In genomic region chr22:45550416-45550815, GRCh38 we compare ENCODE assay signal across 25 cellular contexts. TPM values are rescaled to one million over a fixed set of nuclear protein-coding genes. Genes with fewer than 3 reads are reported as not detected.
A peak's percentile ranks its signal among the peaks of the same experiment; 100 is the strongest.
DNase-seq lines count a peak whose midpoint lies in the region; ATAC-seq and TF ChIP-seq lines count a peak whose summit lies in the region.
"Had no signal": no experiment of that assay in that cellular context is flagged by ENCODE, and none has a peak within 500 bp of the region (broad histone marks: within the 10 kb centered on the region; RNA-seq: fewer than 3 reads in every experiment).

No MANE protein-coding gene starts in this region.

- peaks cover 0 to 61% (median 31%) of the 10 kb centered on the region in 12 donors for H3K4me1 ChIP-seq in heart left ventricle
- H3K4me1 ChIP-seq in heart right ventricle, result peaks cover 5 to 57% (median 35%) of the 10 kb centered on the region in 9 donors
- peaks cover 40% of the 10 kb centered on the region for H3K4me1 ChIP-seq in hepatocyte (ENCODE audit: insufficient read depth)
- H3K4me1 ChIP-seq in vagina, result peaks cover 68% of the 10 kb centered on the region
- H3K4me1 ChIP-seq: right lobe of liver had no signal

- H3K9me2 ChIP-seq in hepatocyte (replicated peaks; ENCODE audit: insufficient read depth), result no peaks in the 10 kb centered on the region

- H3K27ac ChIP-seq in heart left ventricle (peak overlapping the region in 10 of 12 donors; percentile 7 to 86 (median 72)), heart right ventricle (peak overlapping the region in 3 of 10 donors; percentile 52 to 86 (median 70)), hepatocyte (peak overlapping the region; percentile 82), skin epidermis (peak overlapping the region in 17 of 21 experiments; percentile 22 to 92 (median 77)), vagina (peak overlapping the region; percentile 93)
- H3K27ac ChIP-seq: right lobe of liver had no signal

- H3K79me2 ChIP-seq in hepatocyte, result no peaks in the 10 kb centered on the region

- H3K36me3 ChIP-seq in heart left ventricle, result peaks cover 0 to 32% (median 0%) of the 10 kb centered on the region in 9 donors
- peaks cover 0 to 22% (median 0%) of the 10 kb centered on the region in 9 donors for H3K36me3 ChIP-seq in heart right ventricle
- H3K36me3 ChIP-seq in hepatocyte (replicated peaks; ENCODE audit: insufficient read depth, low read depth), result no peaks in the 10 kb centered on the region
- H3K36me3 ChIP-seq in vagina, result peaks cover 0 to 21% of the 10 kb centered on the region in 2 donors
- H3K36me3 ChIP-seq: BE2C, gastrocnemius medialis, right lobe of liver had no signal

- TF ChIP-seq CTCF in heart left ventricle (IDR thresholded peaks at IDR 0.05), result no peak
- TF ChIP-seq CTCF in heart right ventricle (IDR thresholded peaks at IDR 0.05), result no peak
- TF ChIP-seq CTCF in hepatocyte (IDR thresholded peaks at IDR 0.05; ENCODE audit: poor library complexity), result no peak
- TF ChIP-seq CTCF in vagina (IDR thresholded peaks at IDR 0.05), result no peak

- H3K27me3 ChIP-seq in heart left ventricle (peaks cover 0 to 3% (median 0%) of the 10 kb centered on the region in 9 donors), heart right ventricle (peaks cover 0 to 4% (median 0%) of the 10 kb centered on the region in 7 donors), hepatocyte (no peaks in the 10 kb centered on the region), vagina (no peaks in the 10 kb centered on the region)
- H3K27me3 ChIP-seq: BE2C, gastrocnemius medialis, right lobe of liver had no signal

- intact Hi-C loops in heart left ventricle (cut with DNase I), result loop anchor here in 8 of 10 donors (2.0 to 5.0 kb wide), 4 partner anchors 38 to 283 kb away; partner anchors contain the start of gene FBLN1 (in 1 of the 8)
- intact Hi-C loops in heart right ventricle (cut with DNase I), result loop anchor here in 5 of 10 donors (5.0 kb wide), 4 partner anchors 33 to 283 kb away; no protein-coding TSS in a partner anchor
- intact Hi-C loops in vagina (cut with DNase I), result loop anchor here (5.0 kb wide), 2 partner anchors 43 to 278 kb away; no protein-coding TSS in a partner anchor

- H3K9me3 ChIP-seq in heart left ventricle (no peaks in the 10 kb centered on the region), heart right ventricle (no peaks in the 10 kb centered on the region), hepatocyte (ENCODE audit: low read depth) (no peaks in the 10 kb centered on the region), vagina (no peaks in the 10 kb centered on the region)
- H3K9me3 ChIP-seq: BE2C, gastrocnemius medialis, mucosa of descending colon, right lobe of liver had no signal

- H2AFZ ChIP-seq in hepatocyte, result no peak overlapping the region

- WGBS in heart left ventricle, 4 donors, result 90 to 97% (median 93%) methylated on average over 7 to 14 of the region's 14 CpGs
- WGBS in heart right ventricle, 2 donors, result 94 to 97% methylated on average over 14 of the region's 14 CpGs
- 97% methylated on average over 14 of the region's 14 CpGs for WGBS in hepatocyte (ENCODE audit: low lambda C conversion rate, missing lambda C conversion rate)

- no peak for DNase-seq in heart left ventricle
- DNase-seq in heart right ventricle, result no peak
- peak; percentile 3 for DNase-seq in hepatocyte (ENCODE audit: low spot score)
- DNase-seq in vagina (ENCODE audit: extremely low spot score in 2 of 2), result no peak
- no peak for DNase-seq in RKO (ENCODE audit: low spot score)
- DNase-seq in NCI-H524 (lab: John Stamatoyannopoulos, UW), result no peak
- DNase-seq: 8988T; activated CD8-positive, alpha-beta memory T cell treated with anti-CD3 and anti-CD28 coated beads, Interleukin-2, amount 10 ng/mL, durations not matched to agents 7 days and 5 days; activated naive CD8-positive, alpha-beta T cell treated with anti-CD3 and anti-CD28 coated beads, Interleukin-2, amount 50 U/mL, for 24 hours; BE2C; dermis blood vessel endothelial cell; EL; gastrocnemius medialis; GOT3; Kasumi-1; mucosa of descending colon; NCI-H1092 treated with DMSO at 0.1 percent for 48 hours; NCI-H2081; NCI-H510A; right lobe of liver; stimulated activated CD4-positive, alpha-beta T cell treated with anti-CD3 and anti-CD28 coated beads, Interleukin-1b, Interleukin-23, amount 100 ng/mL, for 48 hours; SW 1271 had no signal

- H3K4me3 ChIP-seq in heart left ventricle (no peak overlapping the region), heart right ventricle (no peak overlapping the region), hepatocyte (no peak overlapping the region), skin epidermis (no peak overlapping the region), vagina (no peak overlapping the region)
- H3K4me3 ChIP-seq: gastrocnemius medialis, mucosa of descending colon, right lobe of liver had no signal

- no peak overlapping the region for H3K4me2 ChIP-seq in hepatocyte

- ATAC-seq in heart left ventricle (no peak), heart right ventricle (no peak), HG03520 (IDR thresholded peaks at IDR 0.05; ENCODE audit: unreplicated experiment) (no peak)
- ATAC-seq: activated CD8-positive, alpha-beta memory T cell treated with anti-CD3 and anti-CD28 coated beads, Interleukin-2, amount 10 ng/mL, durations not matched to agents 7 days and 5 days; activated naive CD8-positive, alpha-beta T cell treated with anti-CD3 and anti-CD28 coated beads, Interleukin-2, amount 50 U/mL, for 24 hours; activated T-helper 17 cell treated with anti-CD3 and anti-CD28 coated beads, Interleukin-2, amount 50 U/mL, for 72 hours; gastrocnemius medialis; mucosa of descending colon had no signal

- no peak for TF ChIP-seq POLR2A in heart left ventricle (IDR thresholded peaks at IDR 0.05)
- no peak for TF ChIP-seq POLR2A in vagina (IDR thresholded peaks at IDR 0.05)

- H4K20me1 ChIP-seq in hepatocyte (ENCODE audit: insufficient read depth, poor library complexity, severe bottlenecking), result no peaks in the 10 kb centered on the region

RNA-seq across cellular contexts. Expression of gene FBLN1, which starts 47.7 kb away (rescaled TPM):
- total RNA-seq in heart left ventricle (100 to 1,000 TPM in 1 of 9 donors, 10 to 100 TPM in 8; 30.0 to 239 (median 50.3) TPM), heart right ventricle (100 to 1,000 TPM in 1 of 10 donors, 10 to 100 TPM in 9; 31.3 to 126 (median 51.0) TPM), hepatocyte (185 and 201 TPM in 2 replicates), vagina (1,019 TPM)
- polyA plus RNA-seq in heart left ventricle (10 to 100 TPM; 22.4 to 36.8 TPM), heart right ventricle (10 to 100 TPM; 36.4 to 77.0 TPM), hepatocyte (669 and 709 TPM in 2 replicates)
